20 cellular contexts compared by ENCODE assay signal in genomic region chr1:25814688-25815087, GRCh38. TPM values are rescaled to one million over a fixed set of nuclear protein-coding genes. Genes with fewer than 3 reads are reported as not detected.
DNase-seq lines count a peak whose midpoint lies in the region; ATAC-seq, FAIRE-seq and TF ChIP-seq lines count a peak whose summit lies in the region.
"Had no signal": no experiment of that assay in that cellular context is flagged by ENCODE, and none has a peak within 500 bp of the region (broad histone marks: within the 10 kb centered on the region; RNA-seq: fewer than 3 reads in every experiment).

No MANE protein-coding gene starts in this region.

- no peak overlapping the region for H3K9ac ChIP-seq in kidney (ENCODE audit: low read length in 2 of 2)

- DNase-seq in activated effector memory CD4-positive, alpha-beta T cell treated with anti-CD3 and anti-CD28 coated beads, Interleukin-2, amount 50 U/mL, for 16 hours = peak; percentile 55
- no peak for DNase-seq in activated effector memory CD4-positive, alpha-beta T cell treated with Interleukin-2 at 50 U/mL for 16 hours
- DNase-seq in T-helper 17 cell = no peak
- DNase-seq in kidney = peak; percentile 41
- peak; percentile 42 for DNase-seq in upper lobe of right lung
- DNase-seq in activated CD4-positive, alpha-beta memory T cell treated with anti-CD3 and anti-CD28 coated beads for 36 hours = no peak
- DNase-seq: DMS79, IMR-90, NCI-H1417, NCI-H187, NCI-H2107, NCI-H524, SIG-M5 had no signal

- H3K4me1 ChIP-seq in kidney (ENCODE audit: control insufficient read depth in 1 of 2, insufficient read depth in 1 of 2, low read depth in 1 of 2, low read length in 2 of 2) = peaks cover 10 to 24% of the 10 kb centered on the region in 2 donors
- peaks cover 26% of the 10 kb centered on the region for H3K4me1 ChIP-seq in upper lobe of right lung

- TF ChIP-seq CTCF in kidney (IDR thresholded peaks at IDR 0.05; ENCODE audit: borderline replicate concordance, extremely low read depth, insufficient read depth) = no peak
- TF ChIP-seq CTCF in upper lobe of right lung (IDR thresholded peaks at IDR 0.05) = no peak

- H3K27ac ChIP-seq in kidney (ENCODE audit: low read depth in 2 of 2, low read length in 2 of 2) (no peak overlapping the region), upper lobe of right lung (no peak overlapping the region)
- H3K27ac ChIP-seq: A549, HL-60 had no signal

- POLR2A ChIA-PET in activated CD4-positive, alpha-beta memory T cell treated with anti-CD3 and anti-CD28 coated beads for 36 hours (lab: Charles Lee) = no interaction called here

- ATAC-seq in T-helper 17 cell (no peak), upper lobe of right lung (no peak), HG03095 (IDR thresholded peaks at IDR 0.05; ENCODE audit: unreplicated experiment) (no peak)
- ATAC-seq: A549 had no signal

- CTCF ChIA-PET in activated CD4-positive, alpha-beta memory T cell treated with anti-CD3 and anti-CD28 coated beads for 36 hours (lab: Charles Lee) = interaction anchor here (0.6 to 1.2 kb wide), 4 partner anchors 11 to 327 kb away, joined by 3 read pairs; partner anchors contain the start of gene LDLRAP1

- H3K27me3 ChIP-seq in upper lobe of right lung = no peaks in the 10 kb centered on the region

- intact Hi-C loops in kidney (cut with DNase I) (no loop called here), upper lobe of right lung (cut with DNase I) (no loop called here)
- intact Hi-C loops in activated CD4-positive, alpha-beta memory T cell treated with anti-CD3 and anti-CD28 coated beads for 36 hours (cut with micrococcal nuclease) = loop anchor here (5.0 kb wide), 1 partner anchor 312 kb away; no protein-coding TSS in a partner anchor

- H3K4me3 Mint-ChIP-seq in T-helper 17 cell = no peak overlapping the region
- no peak overlapping the region for H3K4me3 Mint-ChIP-seq in activated CD4-positive, alpha-beta memory T cell treated with anti-CD3 and anti-CD28 coated beads for 36 hours

- H3K9me3 ChIP-seq in T-helper 17 cell (ENCODE audit: control insufficient read depth, low read length, poor library complexity, severe bottlenecking) (no peaks in the 10 kb centered on the region), kidney (ENCODE audit: control insufficient read depth in 1 of 2, low read length in 2 of 2) (no peaks in the 10 kb centered on the region), upper lobe of right lung (no peaks in the 10 kb centered on the region)
- H3K9me3 ChIP-seq: A549 had no signal

- H3K36me3 Mint-ChIP-seq in T-helper 17 cell (ENCODE audit: low read depth) = no peaks in the 10 kb centered on the region
- no peaks in the 10 kb centered on the region for H3K36me3 Mint-ChIP-seq in activated CD4-positive, alpha-beta memory T cell treated with anti-CD3 and anti-CD28 coated beads for 36 hours

- H3K4me3 ChIP-seq in kidney (ENCODE audit: low read length in 2 of 2) (no peak overlapping the region), upper lobe of right lung (no peak overlapping the region)
- H3K4me3 ChIP-seq: A549 had no signal

- H3K36me3 ChIP-seq in kidney (ENCODE audit: control insufficient read depth in 1 of 2, insufficient read depth in 2 of 2, low read length in 2 of 2) = peaks cover 3 to 7% of the 10 kb centered on the region in 2 donors
- peaks cover 47% of the 10 kb centered on the region for H3K36me3 ChIP-seq in upper lobe of right lung

- peak overlapping the region; percentile 43 for H3K27ac Mint-ChIP-seq in T-helper 17 cell
- H3K27ac Mint-ChIP-seq in activated CD4-positive, alpha-beta memory T cell treated with anti-CD3 and anti-CD28 coated beads for 36 hours = no peak overlapping the region

- H3K27me3 Mint-ChIP-seq in T-helper 17 cell = no peaks in the 10 kb centered on the region
- H3K27me3 Mint-ChIP-seq in activated CD4-positive, alpha-beta memory T cell treated with anti-CD3 and anti-CD28 coated beads for 36 hours = no peaks in the 10 kb centered on the region

- no peak for FAIRE-seq in kidney (lab: Jason Lieb, UNC)
- FAIRE-seq: A549, D721Med, GM12892, GM18507, HTR-8/SVneo had no signal

- H3K9me3 Mint-ChIP-seq in activated CD4-positive, alpha-beta memory T cell treated with anti-CD3 and anti-CD28 coated beads for 36 hours = no peaks in the 10 kb centered on the region

- H3K4me1 Mint-ChIP-seq in T-helper 17 cell = peaks cover 18% of the 10 kb centered on the region
- peaks cover 16% of the 10 kb centered on the region for H3K4me1 Mint-ChIP-seq in activated CD4-positive, alpha-beta memory T cell treated with anti-CD3 and anti-CD28 coated beads for 36 hours (ENCODE audit: low read depth)

RNA-seq across cellular contexts. Expression of gene MTFR1L, which starts 5.1 kb away (rescaled TPM):
- total RNA-seq in T-helper 17 cell = 10 to 100 TPM; 30.4 to 37.4 TPM
- 66.6 TPM for total RNA-seq in kidney
- 108 TPM for polyA plus RNA-seq in kidney (ENCODE audit: insufficient read depth, low read depth, low replicate concordance)
- 46.0 TPM for total RNA-seq in upper lobe of right lung
- total RNA-seq in activated CD4-positive, alpha-beta memory T cell treated with anti-CD3 and anti-CD28 coated beads for 36 hours = 10 to 100 TPM; 28.0 to 31.1 TPM

RNA-seq across cellular contexts. Expression of gene SELENON, which starts 14.7 kb away (rescaled TPM):
- total RNA-seq in T-helper 17 cell = 10 to 100 TPM; 24.5 to 25.2 TPM
- 116 TPM for total RNA-seq in kidney
- polyA plus RNA-seq in kidney (ENCODE audit: insufficient read depth, low read depth, low replicate concordance) = 69.3 TPM
- total RNA-seq in upper lobe of right lung = 95.9 TPM
- total RNA-seq in activated CD4-positive, alpha-beta memory T cell treated with anti-CD3 and anti-CD28 coated beads for 36 hours = 10 to 100 TPM; 26.8 to 26.9 TPM

RNA-seq across cellular contexts. Expression of gene AUNIP, which starts 44.6 kb away (rescaled TPM):
- total RNA-seq in T-helper 17 cell = under 1 TPM in 1 of 2 donors, not detected in 1; 0.31 TPM
- total RNA-seq in kidney = 0.38 TPM
- polyA plus RNA-seq in kidney (ENCODE audit: insufficient read depth, low read depth, low replicate concordance) = not detected
- not detected for total RNA-seq in upper lobe of right lung
- total RNA-seq in activated CD4-positive, alpha-beta memory T cell treated with anti-CD3 and anti-CD28 coated beads for 36 hours = 10 to 100 TPM in 1 of 2 experiments, 1 to 10 TPM in 1; 7.8 to 10.1 TPM

Comparison
In these comparisons a context has a peak if more than half of its experiments do, and no peak if none do; other contexts are left out.
1. DNase-seq: peak in activated effector memory CD4-positive, alpha-beta T cell treated with anti-CD3 and anti-CD28 coated beads, Interleukin-2, amount 50 U/mL, for 16 hours (single experiment), kidney (single experiment) and upper lobe of right lung (single experiment); none in activated effector memory CD4-positive, alpha-beta T cell treated with Interleukin-2 at 50 U/mL for 16 hours (single experiment), T-helper 17 cell (0 of 3) and activated CD4-positive, alpha-beta memory T cell treated with anti-CD3 and anti-CD28 coated beads for 36 hours (single experiment).